ENCODE assay signal across 1 cellular context in genomic region chr6:4620284-4621228, GRCh38.
TF ChIP-seq lines count a peak whose summit lies in the region.

No MANE protein-coding gene starts in this region.

TF ChIP-seq in K562, 482 proteins besides CTCF, POLR2A, EP300 and RAD21 (continued from another document and continues in another):
- TF ChIP-seq ZBTB2 (IDR thresholded peaks at IDR 0.05): peak; percentile 65; the same call in 1 of the 2 replicates
- TF ChIP-seq SPI1 (IDR thresholded peaks at IDR 0.05; ENCODE audit: borderline replicate concordance, low read depth, low read length): no peak
- TF ChIP-seq, protein P1, sequence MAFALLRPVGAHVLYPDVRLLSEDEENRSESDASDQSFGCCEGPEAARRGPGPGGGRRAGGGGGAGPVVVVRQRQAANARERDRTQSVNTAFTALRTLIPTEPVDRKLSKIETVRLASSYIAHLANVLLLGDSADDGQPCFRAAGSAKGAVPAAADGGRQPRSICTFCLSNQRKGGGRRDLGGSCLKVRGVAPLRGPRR (CRISPR knock-in tag; IDR thresholded peaks at IDR 0.05): no peak
- TF ChIP-seq, protein P2, sequence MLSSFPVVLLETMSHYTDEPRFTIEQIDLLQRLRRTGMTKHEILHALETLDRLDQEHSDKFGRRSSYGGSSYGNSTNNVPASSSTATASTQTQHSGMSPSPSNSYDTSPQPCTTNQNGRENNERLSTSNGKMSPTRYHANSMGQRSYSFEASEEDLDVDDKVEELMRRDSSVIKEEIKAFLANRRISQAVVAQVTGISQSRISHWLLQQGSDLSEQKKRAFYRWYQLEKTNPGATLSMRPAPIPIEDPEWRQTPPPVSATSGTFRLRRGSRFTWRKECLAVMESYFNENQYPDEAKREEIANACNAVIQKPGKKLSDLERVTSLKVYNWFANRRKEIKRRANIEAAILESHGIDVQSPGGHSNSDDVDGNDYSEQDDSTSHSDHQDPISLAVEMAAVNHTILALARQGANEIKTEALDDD (IDR thresholded peaks at IDR 0.05): peak; percentile 87
- 0 out of 2 replicates have a peak, but pooled peaks have one; percentile 17 for TF ChIP-seq MXI1 (IDR thresholded peaks at IDR 0.05; ENCODE audit: low read depth, low read length)
- peak; percentile 77 for TF ChIP-seq KHSRP (IDR thresholded peaks at IDR 0.05)
- TF ChIP-seq THRB (CRISPR knock-in tag; conservative IDR thresholded peaks at IDR 0.05): 0 out of 2 replicates have a peak, but pooled peaks have one; percentile 59
- TF ChIP-seq, protein P3, sequence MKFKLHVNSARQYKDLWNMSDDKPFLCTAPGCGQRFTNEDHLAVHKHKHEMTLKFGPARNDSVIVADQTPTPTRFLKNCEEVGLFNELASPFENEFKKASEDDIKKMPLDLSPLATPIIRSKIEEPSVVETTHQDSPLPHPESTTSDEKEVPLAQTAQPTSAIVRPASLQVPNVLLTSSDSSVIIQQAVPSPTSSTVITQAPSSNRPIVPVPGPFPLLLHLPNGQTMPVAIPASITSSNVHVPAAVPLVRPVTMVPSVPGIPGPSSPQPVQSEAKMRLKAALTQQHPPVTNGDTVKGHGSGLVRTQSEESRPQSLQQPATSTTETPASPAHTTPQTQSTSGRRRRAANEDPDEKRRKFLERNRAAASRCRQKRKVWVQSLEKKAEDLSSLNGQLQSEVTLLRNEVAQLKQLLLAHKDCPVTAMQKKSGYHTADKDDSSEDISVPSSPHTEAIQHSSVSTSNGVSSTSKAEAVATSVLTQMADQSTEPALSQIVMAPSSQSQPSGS (CRISPR knock-in tag; IDR thresholded peaks at IDR 0.05): no peak
- peak; percentile 57; the same call in 1 of the 2 replicates for TF ChIP-seq MEF2D (tag; conservative IDR thresholded peaks at IDR 0.05; ENCODE audit: low read depth)
- TF ChIP-seq FOXA3 (CRISPR knock-in tag; conservative IDR thresholded peaks at IDR 0.05 in 1 of 2, IDR thresholded peaks at IDR 0.05 in 1 of 2): no peak
- peak; percentile 99 for TF ChIP-seq SMAD4 (CRISPR knock-in tag; conservative IDR thresholded peaks at IDR 0.05)
- no peak for TF ChIP-seq ZNF655 (CRISPR knock-in tag; IDR thresholded peaks at IDR 0.05)
- TF ChIP-seq RUNX1 (IDR thresholded peaks at IDR 0.05; ENCODE audit: low read depth): 0 out of 2 replicates have a peak, but pooled peaks have one; percentile 39
- TF ChIP-seq PHB2 (IDR thresholded peaks at IDR 0.05; ENCODE audit: low read depth): peak; percentile 92
- peak; percentile 99 for TF ChIP-seq HDAC2 (IDR thresholded peaks at IDR 0.05)
- peak; percentile 67; the same call in 1 of the 2 replicates for TF ChIP-seq HMG20A (CRISPR knock-in tag; conservative IDR thresholded peaks at IDR 0.05)
- peak; percentile 72; the same call in 1 of the 2 replicates for TF ChIP-seq LEF1 (IDR thresholded peaks at IDR 0.05)
- TF ChIP-seq FOXP1 (CRISPR knock-in tag; IDR thresholded peaks at IDR 0.05): no peak
- TF ChIP-seq, protein P4, sequence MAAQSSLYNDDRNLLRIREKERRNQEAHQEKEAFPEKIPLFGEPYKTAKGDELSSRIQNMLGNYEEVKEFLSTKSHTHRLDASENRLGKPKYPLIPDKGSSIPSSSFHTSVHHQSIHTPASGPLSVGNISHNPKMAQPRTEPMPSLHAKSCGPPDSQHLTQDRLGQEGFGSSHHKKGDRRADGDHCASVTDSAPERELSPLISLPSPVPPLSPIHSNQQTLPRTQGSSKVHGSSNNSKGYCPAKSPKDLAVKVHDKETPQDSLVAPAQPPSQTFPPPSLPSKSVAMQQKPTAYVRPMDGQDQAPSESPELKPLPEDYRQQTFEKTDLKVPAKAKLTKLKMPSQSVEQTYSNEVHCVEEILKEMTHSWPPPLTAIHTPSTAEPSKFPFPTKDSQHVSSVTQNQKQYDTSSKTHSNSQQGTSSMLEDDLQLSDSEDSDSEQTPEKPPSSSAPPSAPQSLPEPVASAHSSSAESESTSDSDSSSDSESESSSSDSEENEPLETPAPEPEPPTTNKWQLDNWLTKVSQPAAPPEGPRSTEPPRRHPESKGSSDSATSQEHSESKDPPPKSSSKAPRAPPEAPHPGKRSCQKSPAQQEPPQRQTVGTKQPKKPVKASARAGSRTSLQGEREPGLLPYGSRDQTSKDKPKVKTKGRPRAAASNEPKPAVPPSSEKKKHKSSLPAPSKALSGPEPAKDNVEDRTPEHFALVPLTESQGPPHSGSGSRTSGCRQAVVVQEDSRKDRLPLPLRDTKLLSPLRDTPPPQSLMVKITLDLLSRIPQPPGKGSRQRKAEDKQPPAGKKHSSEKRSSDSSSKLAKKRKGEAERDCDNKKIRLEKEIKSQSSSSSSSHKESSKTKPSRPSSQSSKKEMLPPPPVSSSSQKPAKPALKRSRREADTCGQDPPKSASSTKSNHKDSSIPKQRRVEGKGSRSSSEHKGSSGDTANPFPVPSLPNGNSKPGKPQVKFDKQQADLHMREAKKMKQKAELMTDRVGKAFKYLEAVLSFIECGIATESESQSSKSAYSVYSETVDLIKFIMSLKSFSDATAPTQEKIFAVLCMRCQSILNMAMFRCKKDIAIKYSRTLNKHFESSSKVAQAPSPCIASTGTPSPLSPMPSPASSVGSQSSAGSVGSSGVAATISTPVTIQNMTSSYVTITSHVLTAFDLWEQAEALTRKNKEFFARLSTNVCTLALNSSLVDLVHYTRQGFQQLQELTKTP (IDR thresholded peaks at IDR 0.05; ENCODE audit: low read depth in 1 of 2, partially characterized antibody in 2 of 2): peak in 1 of 2 experiments; percentile 77
- TF ChIP-seq, protein P5, sequence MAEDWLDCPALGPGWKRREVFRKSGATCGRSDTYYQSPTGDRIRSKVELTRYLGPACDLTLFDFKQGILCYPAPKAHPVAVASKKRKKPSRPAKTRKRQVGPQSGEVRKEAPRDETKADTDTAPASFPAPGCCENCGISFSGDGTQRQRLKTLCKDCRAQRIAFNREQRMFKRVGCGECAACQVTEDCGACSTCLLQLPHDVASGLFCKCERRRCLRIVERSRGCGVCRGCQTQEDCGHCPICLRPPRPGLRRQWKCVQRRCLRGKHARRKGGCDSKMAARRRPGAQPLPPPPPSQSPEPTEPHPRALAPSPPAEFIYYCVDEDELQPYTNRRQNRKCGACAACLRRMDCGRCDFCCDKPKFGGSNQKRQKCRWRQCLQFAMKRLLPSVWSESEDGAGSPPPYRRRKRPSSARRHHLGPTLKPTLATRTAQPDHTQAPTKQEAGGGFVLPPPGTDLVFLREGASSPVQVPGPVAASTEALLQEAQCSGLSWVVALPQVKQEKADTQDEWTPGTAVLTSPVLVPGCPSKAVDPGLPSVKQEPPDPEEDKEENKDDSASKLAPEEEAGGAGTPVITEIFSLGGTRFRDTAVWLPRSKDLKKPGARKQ (CRISPR knock-in tag; IDR thresholded peaks at IDR 0.05): no peak
- peak; percentile 99 to 100 for TF ChIP-seq KDM1A (IDR thresholded peaks at IDR 0.05)
- peak; percentile 38; the same call in 1 of the 2 replicates for TF ChIP-seq JUND (IDR thresholded peaks at IDR 0.05; ENCODE audit: borderline replicate concordance, low read depth, low read length)
- peak; percentile 56; the same call in 2 of the 3 replicates for TF ChIP-seq JUND (tag; IDR thresholded peaks at IDR 0.05; ENCODE audit: borderline replicate concordance, low read depth, low read length)
- TF ChIP-seq RAD51 (IDR thresholded peaks at IDR 0.05; ENCODE audit: borderline replicate concordance, low read depth): peak; percentile 26; the same call in 1 of the 2 replicates
- TF ChIP-seq RBBP5 (IDR thresholded peaks at IDR 0.05; ENCODE audit: borderline replicate concordance, insufficient read depth, low read length, poor library complexity, severe bottlenecking): peak; percentile 62
- TF ChIP-seq PML (IDR thresholded peaks at IDR 0.05; ENCODE audit: low read length): peak; percentile 95
- no peak for TF ChIP-seq MLX (CRISPR knock-in tag; conservative IDR thresholded peaks at IDR 0.05)
- peak; percentile 1; the same call in 1 of the 2 replicates for TF ChIP-seq MAFF (IDR thresholded peaks at IDR 0.05; ENCODE audit: low read length)
- TF ChIP-seq ESRRA (IDR thresholded peaks at IDR 0.05; ENCODE audit: borderline replicate concordance, low read depth): peak; percentile 25; the same call in 1 of the 2 replicates
- TF ChIP-seq ZSCAN29 (IDR thresholded peaks at IDR 0.05): no peak
- peak; percentile 43; the same call in 1 of the 2 replicates for TF ChIP-seq CREB1 (IDR thresholded peaks at IDR 0.05)
- no peak for TF ChIP-seq CREB1 (CRISPR knock-in tag; IDR thresholded peaks at IDR 0.05)
- TF ChIP-seq CBFA2T3 (IDR thresholded peaks at IDR 0.05): peak; percentile 98
- no peak for TF ChIP-seq ZNF431 (CRISPR knock-in tag; IDR thresholded peaks at IDR 0.05)
- TF ChIP-seq ZFP36 (IDR thresholded peaks at IDR 0.05; ENCODE audit: low read depth, low read length, partially characterized antibody): peak; percentile 32
- peak; percentile 83 for TF ChIP-seq POLR2AphosphoS5 (IDR thresholded peaks at IDR 0.05; ENCODE audit: control insufficient read depth, insufficient read depth, low read depth, low read length)
- TF ChIP-seq, protein P6, sequence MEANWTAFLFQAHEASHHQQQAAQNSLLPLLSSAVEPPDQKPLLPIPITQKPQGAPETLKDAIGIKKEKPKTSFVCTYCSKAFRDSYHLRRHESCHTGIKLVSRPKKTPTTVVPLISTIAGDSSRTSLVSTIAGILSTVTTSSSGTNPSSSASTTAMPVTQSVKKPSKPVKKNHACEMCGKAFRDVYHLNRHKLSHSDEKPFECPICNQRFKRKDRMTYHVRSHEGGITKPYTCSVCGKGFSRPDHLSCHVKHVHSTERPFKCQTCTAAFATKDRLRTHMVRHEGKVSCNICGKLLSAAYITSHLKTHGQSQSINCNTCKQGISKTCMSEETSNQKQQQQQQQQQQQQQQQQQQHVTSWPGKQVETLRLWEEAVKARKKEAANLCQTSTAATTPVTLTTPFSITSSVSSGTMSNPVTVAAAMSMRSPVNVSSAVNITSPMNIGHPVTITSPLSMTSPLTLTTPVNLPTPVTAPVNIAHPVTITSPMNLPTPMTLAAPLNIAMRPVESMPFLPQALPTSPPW (CRISPR knock-in tag; IDR thresholded peaks at IDR 0.05): peak; percentile 57; the same call in 1 of the 2 replicates
- peak; percentile 74; the same call in 1 of the 2 replicates for TF ChIP-seq SMAD3 (CRISPR knock-in tag; conservative IDR thresholded peaks at IDR 0.05)
- no peak for TF ChIP-seq TFE3 (CRISPR knock-in tag; IDR thresholded peaks at IDR 0.05)
- peak; percentile 28; the same call in 1 of the 2 replicates for TF ChIP-seq NBN (IDR thresholded peaks at IDR 0.05; ENCODE audit: low read depth)
